In the genomic region with DNA sequence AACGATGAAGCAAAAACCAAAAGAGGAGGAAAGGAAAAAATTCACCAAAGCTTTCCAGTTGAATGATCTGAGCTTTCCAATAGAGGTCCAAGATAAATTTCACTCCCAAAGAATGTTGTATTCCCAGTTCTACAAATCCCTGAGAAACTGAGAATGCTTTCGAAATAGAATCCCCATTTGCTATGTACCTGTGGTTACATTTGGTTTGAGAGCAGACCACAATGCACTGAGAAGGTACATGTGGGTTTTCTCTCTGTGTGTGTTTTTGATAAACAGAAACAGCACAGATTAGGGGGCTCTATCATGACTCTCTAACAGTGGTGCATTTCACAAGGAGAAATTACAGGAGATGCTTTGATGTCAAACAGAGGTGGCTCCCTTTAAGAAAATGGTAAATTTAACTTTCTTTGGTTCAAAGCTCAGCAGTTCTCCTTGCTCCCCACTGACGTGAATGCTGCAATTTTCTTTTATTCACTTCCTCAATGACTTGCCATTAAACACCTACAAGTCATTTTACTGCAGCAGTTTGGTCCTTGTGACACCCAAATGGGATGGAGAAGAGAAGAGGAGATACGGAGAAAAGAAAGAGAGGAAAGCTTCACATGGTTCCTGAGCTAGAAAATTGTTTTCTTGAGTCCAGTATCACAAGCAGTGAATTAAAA, we compare ENCODE assay signal across 20 cellular contexts.
DNase-seq lines count a peak whose midpoint lies in the region; ATAC-seq and TF ChIP-seq lines count a peak whose summit lies in the region.
"Had no signal": no experiment of that assay in that cellular context is flagged by ENCODE, and none has a peak within 500 bp of the region (broad histone marks: within the 10 kb centered on the region; RNA-seq: fewer than 3 reads in every experiment).

No MANE protein-coding gene starts in this region.

- peaks cover 28% of the 10 kb centered on the region for H3K27me3 Mint-ChIP-seq in T-helper 1 cell treated with Interleukin-12 subunit alpha and Interleukin-12 subunit beta and Interleukin-4 antibody, amounts not matched to agents 30 μg/mL and 1 μg/mL, for 36 hours (ENCODE audit: low read depth)
- H3K27me3 Mint-ChIP-seq in natural killer cell treated with Interleukin-12 subunit alpha and Interleukin-12 subunit beta and Interleukin-15 and Interleukin-18, amount 100 ng/mL, for 72 hours, result peaks cover 2 to 9% of the 10 kb centered on the region in 2 donors

- H3K4me3 Mint-ChIP-seq in T-helper 1 cell treated with Interleukin-12 subunit alpha and Interleukin-12 subunit beta and Interleukin-4 antibody, amounts not matched to agents 30 μg/mL and 1 μg/mL, for 36 hours, result peak overlapping the region; percentile 27
- H3K4me3 Mint-ChIP-seq in natural killer cell treated with Interleukin-12 subunit alpha and Interleukin-12 subunit beta and Interleukin-15 and Interleukin-18, amount 100 ng/mL, for 72 hours, result peak overlapping the region; percentile 26
- H3K4me3 Mint-ChIP-seq: HFFc6, mesothelial cell of epicardium, neural crest cell had no signal

- no peak for ATAC-seq in natural killer cell treated with Interleukin-12 subunit alpha and Interleukin-12 subunit beta and Interleukin-15 and Interleukin-18, amount 100 ng/mL, for 72 hours
- no peak for ATAC-seq in HG03039 (IDR thresholded peaks at IDR 0.05; ENCODE audit: unreplicated experiment)
- ATAC-seq: heart left ventricle, left lung had no signal

- no peak for TF ChIP-seq CTCF in astrocyte of the cerebellum (IDR thresholded peaks at IDR 0.05; ENCODE audit: low read depth, low read length, missing control alignments)

- in situ Hi-C loops in astrocyte of the cerebellum (cut with HindIII; ENCODE audit: low sequenced_read_pairs), result no loop called here

- no peak overlapping the region for H3K27ac Mint-ChIP-seq in T-helper 1 cell treated with Interleukin-12 subunit alpha and Interleukin-12 subunit beta and Interleukin-4 antibody, amounts not matched to agents 30 μg/mL and 1 μg/mL, for 36 hours
- H3K27ac Mint-ChIP-seq in natural killer cell treated with Interleukin-12 subunit alpha and Interleukin-12 subunit beta and Interleukin-15 and Interleukin-18, amount 100 ng/mL, for 72 hours, result peak overlapping the region in 1 of 2 donors; percentile 22
- H3K27ac Mint-ChIP-seq: HFFc6, mesothelial cell of epicardium had no signal

- H3K4me1 Mint-ChIP-seq in T-helper 1 cell treated with Interleukin-12 subunit alpha and Interleukin-12 subunit beta and Interleukin-4 antibody, amounts not matched to agents 30 μg/mL and 1 μg/mL, for 36 hours (ENCODE audit: low read depth), result peaks cover 24% of the 10 kb centered on the region
- H3K4me1 Mint-ChIP-seq in natural killer cell treated with Interleukin-12 subunit alpha and Interleukin-12 subunit beta and Interleukin-15 and Interleukin-18, amount 100 ng/mL, for 72 hours (ENCODE audit: low read depth in 2 of 2), result peaks cover 40 to 47% of the 10 kb centered on the region in 2 donors

- H3K4me3 ChIP-seq in Jurkat, Clone E6-1 (ENCODE audit: low read length), result no peak overlapping the region
- no peak overlapping the region for H3K4me3 ChIP-seq in astrocyte of the cerebellum (ENCODE audit: low read depth, low read length)
- H3K4me3 ChIP-seq: GM23248, heart left ventricle, left lung had no signal

- no peaks in the 10 kb centered on the region for H3K9me3 Mint-ChIP-seq in T-helper 1 cell treated with Interleukin-12 subunit alpha and Interleukin-12 subunit beta and Interleukin-4 antibody, amounts not matched to agents 30 μg/mL and 1 μg/mL, for 36 hours
- no peaks in the 10 kb centered on the region for H3K9me3 Mint-ChIP-seq in natural killer cell treated with Interleukin-12 subunit alpha and Interleukin-12 subunit beta and Interleukin-15 and Interleukin-18, amount 100 ng/mL, for 72 hours
- H3K9me3 Mint-ChIP-seq: HFFc6, mesothelial cell of epicardium, neural crest cell had no signal

- DNase-seq in T-helper 1 cell, result no peak
- DNase-seq in Jurkat, Clone E6-1 (ENCODE audit: low read depth, low spot score), result peak; percentile 21
- peak; percentile 44 for DNase-seq in astrocyte of the cerebellum (ENCODE audit: low read depth)
- no peak for DNase-seq in natural killer cell treated with Interleukin-12 subunit alpha and Interleukin-12 subunit beta and Interleukin-15 and Interleukin-18, amount 100 ng/mL, for 72 hours (ENCODE audit: low spot score)
- no peak for DNase-seq in amniotic stem cell (lab: John Stamatoyannopoulos, UW)
- DNase-seq in ureter (ENCODE audit: low spot score), result no peak
- DNase-seq: activated CD4-positive, CD25-positive, alpha-beta regulatory T cell treated with anti-CD3 and anti-CD28 coated beads, Interleukin-2, amount 50 U/mL, for 72 hours; activated effector memory CD4-positive, alpha-beta T cell treated with Interleukin-2 at 50 U/mL for 16 hours; amygdala; BE2C; GM23248; heart left ventricle; HFFc6; left lung; NCI-H2081 treated with DMSO at 0.1 percent for 48 hours; posterior cingulate gyrus had no signal

- peaks cover 5% of the 10 kb centered on the region for H3K36me3 Mint-ChIP-seq in T-helper 1 cell treated with Interleukin-12 subunit alpha and Interleukin-12 subunit beta and Interleukin-4 antibody, amounts not matched to agents 30 μg/mL and 1 μg/mL, for 36 hours (ENCODE audit: low read depth)
- H3K36me3 Mint-ChIP-seq in natural killer cell treated with Interleukin-12 subunit alpha and Interleukin-12 subunit beta and Interleukin-15 and Interleukin-18, amount 100 ng/mL, for 72 hours, result no peaks in the 10 kb centered on the region
- H3K36me3 Mint-ChIP-seq: mesothelial cell of epicardium had no signal

Comparison
In these comparisons a context has a peak if more than half of its experiments do, and no peak if none do; other contexts are left out.
1. DNase-seq: peak in Jurkat, Clone E6-1 (single experiment) and astrocyte of the cerebellum (single experiment); none in T-helper 1 cell (0 of 5), natural killer cell treated with Interleukin-12 subunit alpha and Interleukin-12 subunit beta and Interleukin-15 and Interleukin-18, amount 100 ng/mL, for 72 hours (single experiment), amniotic stem cell (single experiment) and ureter (single experiment).